ENCODE assay signal across 18 cellular contexts in genomic region chr15:79901958-79902357, GRCh38. TPM values are rescaled to one million over a fixed set of nuclear protein-coding genes. Genes with fewer than 3 reads are reported as not detected.
DNase-seq lines count a peak whose midpoint lies in the region; ATAC-seq, FAIRE-seq and TF ChIP-seq lines count a peak whose summit lies in the region.
"Had no signal": no experiment of that assay in that cellular context is flagged by ENCODE, and none has a peak within 500 bp of the region (broad histone marks: within the 10 kb centered on the region; RNA-seq: fewer than 3 reads in every experiment).

No MANE protein-coding gene starts in this region.

- DNase-seq in GM12892 (ENCODE audit: insufficient read length): no peak
- DNase-seq in pons (ENCODE audit: low spot score): peak; percentile 53
- no peak for DNase-seq in NCI-H187 treated with DMSO at 0.1 percent for 48 hours (lab: John Stamatoyannopoulos, UW)
- DNase-seq in brain microvascular endothelial cell: no peak
- no peak for DNase-seq in hepatic stellate cell (ENCODE audit: low spot score)
- DNase-seq: glutamatergic neuron; GOT3; islet precursor cell; NCI-H2029; NCI-H774; stimulated activated CD4-positive, alpha-beta T cell treated with anti-CD3 and anti-CD28 coated beads, Interleukin-1b, Interleukin-23, amount 100 ng/mL, for 48 hours had no signal

- no peaks in the 10 kb centered on the region for H3K9me3 Mint-ChIP-seq in activated T-helper 17 cell treated with anti-CD3 and anti-CD28 coated beads, Interleukin-2, amount 50 U/mL, for 72 hours

- peaks cover 9% of the 10 kb centered on the region for H3K36me3 Mint-ChIP-seq in activated T-helper 17 cell treated with anti-CD3 and anti-CD28 coated beads, Interleukin-2, amount 50 U/mL, for 72 hours (ENCODE audit: low read depth)

- peak overlapping the region; percentile 7 for H3K4me3 Mint-ChIP-seq in activated T-helper 17 cell treated with anti-CD3 and anti-CD28 coated beads, Interleukin-2, amount 50 U/mL, for 72 hours
- H3K4me3 Mint-ChIP-seq: WTC11 had no signal

- no peak overlapping the region for H3K27ac ChIP-seq in brain microvascular endothelial cell
- H3K27ac ChIP-seq: epithelial cell of prostate, thoracic aorta had no signal

- TF ChIP-seq CTCF in brain microvascular endothelial cell (IDR thresholded peaks at IDR 0.05; ENCODE audit: low read depth, low read length, missing control alignments): no peak

- no peaks in the 10 kb centered on the region for H3K27me3 ChIP-seq in brain microvascular endothelial cell (replicated peaks)

- ATAC-seq in GM21529 (IDR thresholded peaks at IDR 0.05; ENCODE audit: unreplicated experiment): peak; percentile 44
- ATAC-seq in activated T-helper 17 cell treated with anti-CD3 and anti-CD28 coated beads, Interleukin-2, amount 50 U/mL, for 72 hours (replicated peaks): no peak
- ATAC-seq: sciatic nerve, WTC11 had no signal

- H3K4me3 ChIP-seq in brain microvascular endothelial cell (ENCODE audit: low read depth, low read length): no peak overlapping the region
- H3K4me3 ChIP-seq: thoracic aorta had no signal

- FAIRE-seq in GM12892 (lab: Jason Lieb, UNC): peak; percentile 63
- FAIRE-seq: colon had no signal

- H3K27ac Mint-ChIP-seq in activated T-helper 17 cell treated with anti-CD3 and anti-CD28 coated beads, Interleukin-2, amount 50 U/mL, for 72 hours: peak overlapping the region; percentile 4
- H3K27ac Mint-ChIP-seq: WTC11 had no signal

- no peak for TF ChIP-seq POLR2A in GM12892 (IDR thresholded peaks at IDR 0.05; ENCODE audit: low read depth, low read length)

- H3K27me3 Mint-ChIP-seq in activated T-helper 17 cell treated with anti-CD3 and anti-CD28 coated beads, Interleukin-2, amount 50 U/mL, for 72 hours: no peaks in the 10 kb centered on the region

- no peaks in the 10 kb centered on the region for H3K36me3 ChIP-seq in brain microvascular endothelial cell (replicated peaks)
- H3K36me3 ChIP-seq: thoracic aorta had no signal

- peaks cover 28% of the 10 kb centered on the region for H3K4me1 Mint-ChIP-seq in activated T-helper 17 cell treated with anti-CD3 and anti-CD28 coated beads, Interleukin-2, amount 50 U/mL, for 72 hours

- in situ Hi-C loops in brain microvascular endothelial cell (cut with HindIII; ENCODE audit: low pct_ligation_motif_present, low sequenced_read_pairs): no loop called here

RNA-seq across cellular contexts. Expression of gene MTHFS, which starts 5.1 kb away (rescaled TPM):
- 33.4 TPM for polyA plus RNA-seq in GM12892 (2012; ENCODE audit: missing spikeins)
- 10 to 100 TPM; 20.3 to 29.2 TPM for total RNA-seq in activated T-helper 17 cell treated with anti-CD3 and anti-CD28 coated beads, Interleukin-2, amount 50 U/mL, for 72 hours
